Comparison of ENCODE assay signal across 8 cellular contexts in the genomic region with DNA sequence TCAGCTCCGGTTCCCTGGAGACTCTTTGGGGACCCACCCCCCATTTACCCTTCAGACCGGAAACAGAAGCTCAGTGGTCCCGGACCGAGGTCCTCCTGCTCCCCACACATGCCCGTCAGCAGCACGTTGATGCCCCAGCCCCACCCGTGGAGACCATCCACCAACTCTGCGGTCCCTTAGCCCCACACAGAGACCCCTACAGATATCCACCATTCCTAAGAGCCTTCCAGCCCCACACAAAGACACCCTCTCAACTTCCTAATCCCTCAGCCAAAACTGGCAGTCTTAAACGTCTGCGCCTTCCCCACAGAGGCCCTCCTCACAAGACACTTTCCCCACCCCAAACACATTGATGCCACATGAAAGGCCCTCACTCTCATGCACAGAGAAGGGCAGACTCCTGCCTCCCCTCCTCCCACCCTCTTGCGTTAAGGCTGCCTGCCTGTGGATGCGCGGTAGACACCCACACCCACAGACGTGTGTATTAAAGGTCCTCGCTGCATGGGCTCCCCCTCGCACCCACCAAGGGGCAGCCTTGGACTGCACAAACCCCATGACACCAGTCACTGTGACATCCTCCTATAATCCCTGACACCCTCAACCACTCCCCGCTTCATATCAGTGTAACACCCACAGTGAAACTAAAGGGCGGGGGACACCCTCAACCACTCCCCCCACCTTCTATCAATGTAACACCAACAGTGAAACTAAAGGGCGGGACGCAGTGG. TPM values are rescaled to one million over a fixed set of nuclear protein-coding genes. Genes with fewer than 3 reads are reported as not detected.
DNase-seq lines count a peak whose midpoint lies in the region; ATAC-seq, FAIRE-seq and TF ChIP-seq lines count a peak whose summit lies in the region.

No MANE protein-coding gene starts in this region.

- peak overlapping the region; percentile 84 for H3K4me3 ChIP-seq in bronchial epithelial cell (ENCODE audit: low read depth, low read length)

- no peaks in the 10 kb centered on the region for H3K27me3 Mint-ChIP-seq in T-helper 17 cell
- peaks cover 12 to 40% of the 10 kb centered on the region in 2 donors for H3K27me3 Mint-ChIP-seq in stimulated activated naive B cell treated with anti-CD40 and anti-IgM and Interleukin-4, amounts not matched to agents 10 μg/mL and 1 μg/mL and 100 μg/mL, for 72 hours

- DNase-seq in T-helper 17 cell (peak in 2 of 3 donors; percentile 43 to 58), bronchial epithelial cell (ENCODE audit: low read depth) (no peak), NCI-H1092 (lab: John Stamatoyannopoulos, UW) (no peak), D721Med (ENCODE audit: insufficient read length, low spot score) (no peak)
- no peak for DNase-seq in stimulated activated naive B cell treated with anti-CD40 and anti-IgM and Interleukin-4, amounts not matched to agents 10 μg/mL and 1 μg/mL and 100 μg/mL, for 72 hours

- peaks cover 6 to 7% of the 10 kb centered on the region in 2 donors for H3K9me3 Mint-ChIP-seq in stimulated activated naive B cell treated with anti-CD40 and anti-IgM and Interleukin-4, amounts not matched to agents 10 μg/mL and 1 μg/mL and 100 μg/mL, for 72 hours

- H3K9me3 ChIP-seq in T-helper 17 cell (ENCODE audit: control insufficient read depth, low read length, poor library complexity, severe bottlenecking) = no peaks in the 10 kb centered on the region

- H3K27ac ChIP-seq in C4-2B (peak overlapping the region; percentile 74), layer of hippocampus (ENCODE audit: low read depth, low read length) (peak overlapping the region; percentile 17)

- ATAC-seq in HG02981 (IDR thresholded peaks at IDR 0.05; ENCODE audit: unreplicated experiment) (peak; percentile 4), T-helper 17 cell (peak; percentile 69)
- peak in 1 of 2 donors; percentile 19 for ATAC-seq in stimulated activated naive B cell treated with anti-CD40 and anti-IgM and Interleukin-4, amounts not matched to agents 10 μg/mL and 1 μg/mL and 100 μg/mL, for 72 hours (replicated peaks)

- peak overlapping the region; percentile 98 for H3K27ac Mint-ChIP-seq in T-helper 17 cell
- peak overlapping the region; percentile 98 for H3K27ac Mint-ChIP-seq in stimulated activated naive B cell treated with anti-CD40 and anti-IgM and Interleukin-4, amounts not matched to agents 10 μg/mL and 1 μg/mL and 100 μg/mL, for 72 hours

- TF ChIP-seq CTCF in C4-2B (conservative IDR thresholded peaks at IDR 0.05) = no peak
- TF ChIP-seq CTCF in bronchial epithelial cell (IDR thresholded peaks at IDR 0.05; ENCODE audit: insufficient read depth, low read length, severe bottlenecking) = no peak
- no peak for TF ChIP-seq CTCF in D721Med (IDR thresholded peaks at IDR 0.05; ENCODE audit: insufficient read depth, missing control alignments)

- no peaks in the 10 kb centered on the region for H3K36me3 ChIP-seq in bronchial epithelial cell (ENCODE audit: control insufficient read depth, insufficient read depth, low read length)

- peaks cover 5% of the 10 kb centered on the region for H3K36me3 Mint-ChIP-seq in T-helper 17 cell (ENCODE audit: low read depth)
- H3K36me3 Mint-ChIP-seq in stimulated activated naive B cell treated with anti-CD40 and anti-IgM and Interleukin-4, amounts not matched to agents 10 μg/mL and 1 μg/mL and 100 μg/mL, for 72 hours = peaks cover 23 to 24% of the 10 kb centered on the region in 2 donors

- H3K4me3 Mint-ChIP-seq in T-helper 17 cell = peak overlapping the region; percentile 92
- H3K4me3 Mint-ChIP-seq in stimulated activated naive B cell treated with anti-CD40 and anti-IgM and Interleukin-4, amounts not matched to agents 10 μg/mL and 1 μg/mL and 100 μg/mL, for 72 hours = peak overlapping the region; percentile 84 to 92

- no peaks in the 10 kb centered on the region for H3K27me3 ChIP-seq in bronchial epithelial cell (ENCODE audit: control insufficient read depth, insufficient read depth, low read length)
- H3K27me3 ChIP-seq in layer of hippocampus (ENCODE audit: control insufficient read depth, insufficient read depth, low read length) = no peaks in the 10 kb centered on the region

- FAIRE-seq in bronchial epithelial cell (lab: Jason Lieb, UNC) = no peak
- FAIRE-seq in D721Med (lab: Jason Lieb, UNC) = no peak

- H3K4me1 Mint-ChIP-seq in T-helper 17 cell = peaks cover 61% of the 10 kb centered on the region
- H3K4me1 Mint-ChIP-seq in stimulated activated naive B cell treated with anti-CD40 and anti-IgM and Interleukin-4, amounts not matched to agents 10 μg/mL and 1 μg/mL and 100 μg/mL, for 72 hours = peaks cover 27 to 55% of the 10 kb centered on the region in 2 donors

RNA-seq across cellular contexts. Expression of a gene that starts 34.9 kb away (rescaled TPM):
- total RNA-seq in T-helper 17 cell = 10 to 100 TPM; 29.7 to 42.4 TPM
- 1.1 and 3.2 TPM in 2 replicates for total RNA-seq in bronchial epithelial cell

RNA-seq across cellular contexts. Expression of a gene that starts 58.2 kb away (rescaled TPM):
- total RNA-seq in T-helper 17 cell (1 to 10 TPM; 1.3 to 3.5 TPM), bronchial epithelial cell (6.1 and 11.3 TPM in 2 replicates)

Comparison
In these comparisons a context has a peak if more than half of its experiments do, and no peak if none do; other contexts are left out.
1. DNase-seq: peak in T-helper 17 cell (2 of 3); none in bronchial epithelial cell (single experiment), stimulated activated naive B cell treated with anti-CD40 and anti-IgM and Interleukin-4, amounts not matched to agents 10 μg/mL and 1 μg/mL and 100 μg/mL, for 72 hours (single experiment), NCI-H1092 (single experiment) and D721Med (single experiment).